ENCODE assay signal across 26 cellular contexts in the genomic region with DNA sequence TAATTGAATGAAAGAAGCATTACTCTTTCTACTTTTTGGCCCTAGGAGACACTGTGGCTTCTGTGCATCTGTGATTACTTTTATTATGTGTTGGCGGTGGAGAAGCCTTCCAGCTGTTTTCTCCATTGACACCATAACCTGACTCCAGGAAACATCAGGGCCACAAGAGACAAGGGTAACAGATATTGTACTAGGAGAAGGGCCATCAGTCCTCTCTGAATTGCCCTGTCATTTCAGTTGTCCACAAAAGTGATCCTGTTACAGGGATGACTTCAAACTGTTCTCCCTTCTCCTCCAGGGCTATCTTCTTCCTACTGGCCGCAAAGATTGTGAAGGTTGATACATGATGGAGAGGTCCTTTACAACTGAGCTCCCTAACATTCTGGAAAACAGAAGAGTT. TPM values are rescaled to one million over a fixed set of nuclear protein-coding genes. Genes with fewer than 3 reads are reported as not detected.
A peak's percentile ranks its signal among the peaks of the same experiment; 100 is the strongest.
DNase-seq lines count a peak whose midpoint lies in the region; ATAC-seq and TF ChIP-seq lines count a peak whose summit lies in the region.
"Had no signal": no experiment of that assay in that cellular context is flagged by ENCODE, and none has a peak within 500 bp of the region (broad histone marks: within the 10 kb centered on the region; RNA-seq: fewer than 3 reads in every experiment).

No MANE protein-coding gene starts in this region.

- H4K20me1 ChIP-seq in HCT116 (ENCODE audit: insufficient read depth) = no peaks in the 10 kb centered on the region
- H4K20me1 ChIP-seq in smooth muscle cell (ENCODE audit: low read depth) = no peaks in the 10 kb centered on the region
- H4K20me1 ChIP-seq: BLaER1 treated with 17β-estradiol and CSF1 and Interleukin-3, amounts not matched to agents 10 nM and 100 nM had no signal

- TF ChIP-seq CTCF in HCT116 (IDR thresholded peaks at IDR 0.05 in 2 of 3, conservative IDR thresholded peaks at IDR 0.05 in 1 of 3; ENCODE audit: borderline replicate concordance in 1 of 3, insufficient read depth in 1 of 3, low read depth in 2 of 3, low read length in 2 of 3) = no peak
- no peak for TF ChIP-seq CTCF in body of pancreas (IDR thresholded peaks at IDR 0.05)
- TF ChIP-seq CTCF in smooth muscle cell (IDR thresholded peaks at IDR 0.05; ENCODE audit: borderline replicate concordance, insufficient read depth, poor library complexity, severe bottlenecking) = no peak
- no peak for TF ChIP-seq CTCF in BE2C (IDR thresholded peaks at IDR 0.05; ENCODE audit: low read depth, low read length)

- RAD21 ChIA-PET in HCT116 (lab: Charles Lee; ENCODE audit: low non-redundant PET in 1 of 2, low total read pairs in 2 of 2, uncharacterized antibody in 2 of 2, unreplicated experiment in 2 of 2) = no interaction called here

- no peaks in the 10 kb centered on the region for H3K36me3 ChIP-seq in HCT116 (ENCODE audit: control insufficient read depth in 1 of 2, insufficient read depth in 2 of 2, low read length in 2 of 2)
- no peaks in the 10 kb centered on the region for H3K36me3 ChIP-seq in body of pancreas (replicated peaks in 1 of 2; ENCODE audit: insufficient read depth in 1 of 2, low read depth in 2 of 2)
- H3K36me3 ChIP-seq in smooth muscle cell (ENCODE audit: low read depth) = no peaks in the 10 kb centered on the region
- no peaks in the 10 kb centered on the region for H3K36me3 ChIP-seq in BE2C
- H3K36me3 ChIP-seq: BLaER1 treated with 17β-estradiol and CSF1 and Interleukin-3, amounts not matched to agents 10 nM and 100 nM; SJSA1 had no signal

- no peaks in the 10 kb centered on the region for H3K9me2 ChIP-seq in HCT116 (ENCODE audit: insufficient read depth)

- no TSS peak for BruUV-seq in HCT116 (replicated peaks; lab: Mats Ljungman, UMichigan)

- H3K9ac ChIP-seq in HCT116 (ENCODE audit: low read length) (peak overlapping the region; percentile 63), smooth muscle cell (ENCODE audit: low read depth) (no peak overlapping the region)
- H3K9ac ChIP-seq: BLaER1 treated with 17β-estradiol and CSF1 and Interleukin-3, amounts not matched to agents 10 nM and 100 nM had no signal

- peaks cover 3% of the 10 kb centered on the region for H3F3A ChIP-seq in smooth muscle cell (ENCODE audit: low read depth)

- no peak overlapping the region for H3K4me3 ChIP-seq in HCT116 (replicated peaks in 1 of 2; ENCODE audit: low read depth in 1 of 2, low read length in 2 of 2)
- H3K4me3 ChIP-seq in body of pancreas = no peak overlapping the region
- H3K4me3 ChIP-seq in smooth muscle cell = no peak overlapping the region
- H3K4me3 ChIP-seq in BE2C (ENCODE audit: low read depth, low read length) = no peak overlapping the region
- H3K4me3 ChIP-seq: BLaER1 treated with 17β-estradiol and CSF1 and Interleukin-3, amounts not matched to agents 10 nM and 100 nM; GM12878; SJSA1 had no signal

- WGBS in body of pancreas, 2 donors = 86 to 95% methylated on average over 2 of the region's 2 CpGs
- WGBS in smooth muscle cell (ENCODE audit: low lambda C conversion rate) = 94% methylated on average over 2 of the region's 2 CpGs

- peak overlapping the region; percentile 99 for H3K27ac ChIP-seq in HCT116 (ENCODE audit: low read depth, low read length)
- peak overlapping the region in 3 of 4 donors; percentile 19 to 71 (median 53) for H3K27ac ChIP-seq in body of pancreas
- peak overlapping the region; percentile 3 for H3K27ac ChIP-seq in smooth muscle cell (ENCODE audit: low read depth)
- H3K27ac ChIP-seq: BLaER1 treated with 17β-estradiol and CSF1 and Interleukin-3, amounts not matched to agents 10 nM and 100 nM; RWPE1; SJSA1 had no signal

- H3K79me2 ChIP-seq in HCT116 (ENCODE audit: insufficient read depth, low read length) = no peaks in the 10 kb centered on the region
- H3K79me2 ChIP-seq in smooth muscle cell (ENCODE audit: low read depth) = no peaks in the 10 kb centered on the region

- no peak overlapping the region for H2AFZ ChIP-seq in HCT116 (ENCODE audit: low read depth, low read length, poor library complexity, severe bottlenecking)
- H2AFZ ChIP-seq in smooth muscle cell (ENCODE audit: low read depth) = no peak overlapping the region

- DNase-seq in HCT116 (ENCODE audit: low read depth, low spot score) (no peak), body of pancreas (no peak), left kidney (ENCODE audit: low read depth, low spot score) (peak; percentile 83), smooth muscle cell (lab: John Stamatoyannopoulos, UW; ENCODE audit: unreplicated experiment) (no peak), GOT3 (lab: John Stamatoyannopoulos, UW) (no peak), AG08395 (ENCODE audit: low spot score) (no peak), BE2C (no peak)
- DNase-seq: CD8-positive, alpha-beta memory T cell; DND-41; GDM1; Kasumi-1; MM.1S; NCI-H1105; NCI-H1694 treated with DMSO at 0.1 percent for 48 hours; NCI-H345; NCI-H526 treated with DMSO at 0.1 percent for 48 hours; NK-92 treated with Interleukin-12 subunit alpha and Interleukin-12 subunit beta, amount 100 ng/mL, for 24 hours; OCI-M1 had no signal

- H3K4me1 ChIP-seq in HCT116 (ENCODE audit: control insufficient read depth in 1 of 2, insufficient read depth in 2 of 2, low read length in 2 of 2) (peaks cover 79 to 98% of the 10 kb centered on the region in 2 experiments), body of pancreas (peaks cover 17% of the 10 kb centered on the region), smooth muscle cell (ENCODE audit: low read depth) (peaks cover 12% of the 10 kb centered on the region), BE2C (no peaks in the 10 kb centered on the region; the same call in 1 of the 2 replicates)

- peak overlapping the region; percentile 55 for H3K4me2 ChIP-seq in HCT116 (ENCODE audit: low read length)
- H3K4me2 ChIP-seq in smooth muscle cell = no peak overlapping the region

- H3K27me3 ChIP-seq in HCT116 (ENCODE audit: insufficient read depth, low read length) = no peaks in the 10 kb centered on the region
- H3K27me3 ChIP-seq in body of pancreas = no peaks in the 10 kb centered on the region
- H3K27me3 ChIP-seq in smooth muscle cell (ENCODE audit: low read depth) = no peaks in the 10 kb centered on the region
- peaks cover 37% of the 10 kb centered on the region for H3K27me3 ChIP-seq in BE2C
- H3K27me3 ChIP-seq: BLaER1 treated with 17β-estradiol and CSF1 and Interleukin-3, amounts not matched to agents 10 nM and 100 nM; SJSA1 had no signal

- CTCF ChIA-PET in HCT116 (lab: Charles Lee) = no interaction called here

- intact Hi-C loops in HCT116 (cut with micrococcal nuclease) (no loop called here), body of pancreas (cut with DNase I) (no loop called here)

- ATAC-seq in HCT116 = no peak
- ATAC-seq in body of pancreas = no peak
- no peak for ATAC-seq in HG02973 (IDR thresholded peaks at IDR 0.05; ENCODE audit: unreplicated experiment)
- ATAC-seq: GM12878 had no signal

- TF ChIP-seq POLR2A in HCT116 (IDR thresholded peaks at IDR 0.05; ENCODE audit: borderline replicate concordance, extremely low read depth, insufficient read depth, insufficient read length) = no peak
- no peak for TF ChIP-seq POLR2A in body of pancreas (IDR thresholded peaks at IDR 0.05)

- no peaks in the 10 kb centered on the region for H3K9me3 ChIP-seq in HCT116 (ENCODE audit: control insufficient read depth in 1 of 2, insufficient read depth in 1 of 2, low read depth in 1 of 2, low read length in 2 of 2)
- no peaks in the 10 kb centered on the region for H3K9me3 ChIP-seq in body of pancreas
- H3K9me3 ChIP-seq in smooth muscle cell (replicated peaks; ENCODE audit: low read depth) = no peaks in the 10 kb centered on the region
- no peaks in the 10 kb centered on the region for H3K9me3 ChIP-seq in BE2C
- H3K9me3 ChIP-seq: BLaER1 treated with 17β-estradiol and CSF1 and Interleukin-3, amounts not matched to agents 10 nM and 100 nM; SJSA1 had no signal

- TF ChIP-seq RAD21 in HCT116 (IDR thresholded peaks at IDR 0.05; ENCODE audit: low read depth) = no peak

- POLR2A ChIA-PET in HCT116 (lab: Charles Lee) = interaction anchor here (0.8 to 1.6 kb wide), 6 partner anchors 16 to 738 kb away, joined by 3 to 4 read pairs (median 3); a partner anchor contains a TSS

TF ChIP-seq in HCT116, 20 proteins besides CTCF, POLR2A, EP300 and RAD21:
- peak; percentile 7; the same call in 1 of the 2 replicates for TF ChIP-seq POLR2AphosphoS5 (IDR thresholded peaks at IDR 0.05; ENCODE audit: low read depth, low read length)
- TF ChIP-seq ZNF274 (IDR thresholded peaks at IDR 0.05; ENCODE audit: low read depth, low read length) = no peak
TF ChIP-seq in HCT116: peak in this region for 1.

RNA-seq across cellular contexts. Expression of a gene that starts 14.6 kb away (rescaled TPM):
- total RNA-seq in HCT116 (2021; ENCODE audit: unreplicated experiment) (not detected), body of pancreas (not detected), smooth muscle cell (not detected in 2 replicates)
- 0.09 and 0.10 TPM in 2 replicates for polyA plus RNA-seq in HCT116 (2012)
- not detected in 2 replicates for polyA plus RNA-seq in smooth muscle cell
- polyA plus RNA-seq in BE2C (2012; ENCODE audit: insufficient read depth, insufficient read length, low read depth) = not detected
- total RNA-seq: CD8-positive, alpha-beta memory T cell; GM12878; H4; HT-29; SJSA1 had no signal
- polyA plus RNA-seq: CD8-positive, alpha-beta memory T cell; GM12878; IgD-negative memory B cell had no signal

RNA-seq across cellular contexts. Expression of a gene that starts 14.7 kb away (rescaled TPM):
- 19.0 TPM for total RNA-seq in HCT116 (2021; ENCODE audit: unreplicated experiment)
- polyA plus RNA-seq in HCT116 (2012) = 19.4 and 19.7 TPM in 2 replicates
- total RNA-seq in body of pancreas = 1 to 10 TPM; 2.3 to 9.6 TPM
- total RNA-seq in smooth muscle cell = 39.7 and 46.3 TPM in 2 replicates
- 4.5 and 14.4 TPM in 2 replicates for polyA plus RNA-seq in smooth muscle cell
- not detected for polyA plus RNA-seq in BE2C (2012; ENCODE audit: insufficient read depth, insufficient read length, low read depth)
- total RNA-seq: CD8-positive, alpha-beta memory T cell; GM12878; H4; SJSA1 had no signal
- polyA plus RNA-seq: CD8-positive, alpha-beta memory T cell; GM12878; IgD-negative memory B cell had no signal

RNA-seq across cellular contexts. Expression of a gene that starts 32.0 kb away (rescaled TPM):
- total RNA-seq in HCT116 (2021; ENCODE audit: unreplicated experiment) = not detected
- 0.04 TPM in 1 of 2 replicates, not detected in the other for polyA plus RNA-seq in HCT116 (2012)
- 1 to 10 TPM in 1 of 2 donors, not detected in 1; 1.6 TPM for total RNA-seq in body of pancreas
- not detected in 2 replicates for total RNA-seq in smooth muscle cell
- polyA plus RNA-seq in smooth muscle cell = not detected in 2 replicates
- polyA plus RNA-seq in BE2C (2012; ENCODE audit: insufficient read depth, insufficient read length, low read depth) = not detected
- total RNA-seq: CD8-positive, alpha-beta memory T cell; GM12878; H4; SJSA1 had no signal
- polyA plus RNA-seq: CD8-positive, alpha-beta memory T cell; GM12878; IgD-negative memory B cell had no signal

RNA-seq across cellular contexts. Expression of a gene that starts 41.8 kb away (rescaled TPM):
- total RNA-seq in HCT116 (2021; ENCODE audit: unreplicated experiment) (not detected), body of pancreas (not detected), smooth muscle cell (not detected in 2 replicates)
- not detected in 2 replicates for polyA plus RNA-seq in HCT116 (2012)
- polyA plus RNA-seq in smooth muscle cell = not detected in 2 replicates
- polyA plus RNA-seq in BE2C (2012; ENCODE audit: insufficient read depth, insufficient read length, low read depth) = not detected
- total RNA-seq: CD8-positive, alpha-beta memory T cell; GM12878; H4; HT-29; SJSA1 had no signal
- polyA plus RNA-seq: CD8-positive, alpha-beta memory T cell; GM12878; IgD-negative memory B cell had no signal

RNA-seq across cellular contexts. Expression of a gene that starts 47.5 kb away (rescaled TPM):
- total RNA-seq in HCT116 (2021; ENCODE audit: unreplicated experiment) (not detected), body of pancreas (not detected), smooth muscle cell (not detected in 2 replicates)
- 0.15 TPM in 1 of 2 replicates, not detected in the other for polyA plus RNA-seq in HCT116 (2012)
- polyA plus RNA-seq in smooth muscle cell = not detected in 2 replicates
- not detected for polyA plus RNA-seq in BE2C (2012; ENCODE audit: insufficient read depth, insufficient read length, low read depth)
- total RNA-seq: CD8-positive, alpha-beta memory T cell; GM12878; H4; HT-29; SJSA1 had no signal
- polyA plus RNA-seq: CD8-positive, alpha-beta memory T cell; GM12878; IgD-negative memory B cell had no signal

Comparison
In these comparisons a context has a peak if more than half of its experiments do, and no peak if none do; other contexts are left out.
1. H3K27ac ChIP-seq: peak in every context shown above with its lines; median percentile 99 in HCT116; 53 in body of pancreas; 3 in smooth muscle cell.